In genomic region chr9:4097490-4097889, GRCh38 we compare ENCODE assay signal across 23 cellular contexts.
DNase-seq lines count a peak whose midpoint lies in the region; ATAC-seq and TF ChIP-seq lines count a peak whose summit lies in the region.
"Had no signal": no experiment of that assay in that cellular context is flagged by ENCODE, and none has a peak within 500 bp of the region (broad histone marks: within the 10 kb centered on the region; RNA-seq: fewer than 3 reads in every experiment).

No MANE protein-coding gene starts in this region.

- peaks cover 12% of the 10 kb centered on the region for H3K27me3 Mint-ChIP-seq in activated CD4-positive, alpha-beta memory T cell treated with anti-CD3 and anti-CD28 coated beads for 36 hours
- H3K27me3 Mint-ChIP-seq: activated naive CD4-positive, alpha-beta T cell treated with anti-CD3 and anti-CD28 coated beads, Interleukin-2, amount 10 ng/mL, durations not matched to agents 7 days and 5 days had no signal

- H3F3A ChIP-seq in SK-N-SH (replicated peaks; ENCODE audit: insufficient read depth) (peaks cover 6% of the 10 kb centered on the region), smooth muscle cell (ENCODE audit: low read depth) (no peaks in the 10 kb centered on the region)

- H3K9me3 ChIP-seq in SK-N-SH (no peaks in the 10 kb centered on the region), smooth muscle cell (replicated peaks; ENCODE audit: low read depth) (no peaks in the 10 kb centered on the region)
- H3K9me3 ChIP-seq: spleen, transverse colon had no signal

- DNase-seq in AG20443 (ENCODE audit: low spot score) (peak; percentile 40), SK-N-SH (no peak), dedifferentiated amniotic fluid mesenchymal stem cell (ENCODE audit: extremely low spot score) (peak; percentile 50), sciatic nerve (ENCODE audit: low spot score) (no peak), smooth muscle cell (lab: John Stamatoyannopoulos, UW; ENCODE audit: unreplicated experiment) (no peak), NCI-H1436 (lab: John Stamatoyannopoulos, UW) (no peak), COR-L47 (lab: John Stamatoyannopoulos, UW) (no peak)
- DNase-seq in activated CD4-positive, alpha-beta memory T cell treated with anti-CD3 and anti-CD28 coated beads for 36 hours = no peak
- DNase-seq: ACHN; activated CD4-positive, CD25-positive, alpha-beta regulatory T cell; activated naive CD4-positive, alpha-beta T cell treated with anti-CD3 and anti-CD28 coated beads, Interleukin-2, amount 10 ng/mL, durations not matched to agents 7 days and 5 days; DMS79; head of caudate nucleus; kidney; naive thymus-derived CD8-positive, alpha-beta T cell; NCI-H1092 treated with DMSO at 0.1 percent for 48 hours; NCI-H2029; NCI-H2227 treated with DMSO at 0.1 percent for 48 hours; occipital lobe; spleen; transverse colon had no signal

- intact Hi-C loops in sciatic nerve (cut with DNase I) = no loop called here
- intact Hi-C loops in activated CD4-positive, alpha-beta memory T cell treated with anti-CD3 and anti-CD28 coated beads for 36 hours (cut with micrococcal nuclease) = no loop called here

- no peaks in the 10 kb centered on the region for H3K9me2 ChIP-seq in SK-N-SH

- no peak for TF ChIP-seq RAD21 in SK-N-SH (IDR thresholded peaks at IDR 0.05; ENCODE audit: low read length)

- no peak overlapping the region for H3K4me3 Mint-ChIP-seq in activated CD4-positive, alpha-beta memory T cell treated with anti-CD3 and anti-CD28 coated beads for 36 hours
- H3K4me3 Mint-ChIP-seq: activated naive CD4-positive, alpha-beta T cell treated with anti-CD3 and anti-CD28 coated beads, Interleukin-2, amount 10 ng/mL, durations not matched to agents 7 days and 5 days; GM23338; naive thymus-derived CD8-positive, alpha-beta T cell had no signal

- H4K20me1 ChIP-seq in SK-N-SH (ENCODE audit: insufficient read depth) = no peaks in the 10 kb centered on the region
- no peaks in the 10 kb centered on the region for H4K20me1 ChIP-seq in smooth muscle cell (ENCODE audit: low read depth)

- H3K27me3 ChIP-seq in SK-N-SH (ENCODE audit: insufficient read depth) = no peaks in the 10 kb centered on the region
- H3K27me3 ChIP-seq in smooth muscle cell (ENCODE audit: low read depth) = no peaks in the 10 kb centered on the region
- H3K27me3 ChIP-seq: spleen, transverse colon had no signal

- CTCF ChIA-PET in SK-N-SH (lab: Yijun Ruan, JAX) = interaction anchor here (1.9 kb wide), 1 partner anchor 131 kb away, joined by 4 read pairs; no protein-coding TSS in a partner anchor
- CTCF ChIA-PET in activated CD4-positive, alpha-beta memory T cell treated with anti-CD3 and anti-CD28 coated beads for 36 hours (lab: Charles Lee) = interaction anchor here (1.2 kb wide), 1 partner anchor 19 kb away, joined by 3 read pairs; no protein-coding TSS in a partner anchor

- ATAC-seq in sciatic nerve = peak; percentile 44
- ATAC-seq: GM23338; naive thymus-derived CD8-positive, alpha-beta T cell had no signal

- H3K27ac Mint-ChIP-seq in activated CD4-positive, alpha-beta memory T cell treated with anti-CD3 and anti-CD28 coated beads for 36 hours = no peak overlapping the region
- H3K27ac Mint-ChIP-seq: activated naive CD4-positive, alpha-beta T cell treated with anti-CD3 and anti-CD28 coated beads, Interleukin-2, amount 10 ng/mL, durations not matched to agents 7 days and 5 days; GM23338; naive thymus-derived CD8-positive, alpha-beta T cell had no signal

- no peaks in the 10 kb centered on the region for H3K9me3 Mint-ChIP-seq in activated CD4-positive, alpha-beta memory T cell treated with anti-CD3 and anti-CD28 coated beads for 36 hours
- H3K9me3 Mint-ChIP-seq: activated naive CD4-positive, alpha-beta T cell treated with anti-CD3 and anti-CD28 coated beads, Interleukin-2, amount 10 ng/mL, durations not matched to agents 7 days and 5 days; GM23338; naive thymus-derived CD8-positive, alpha-beta T cell had no signal

- H3K4me1 ChIP-seq in SK-N-SH (ENCODE audit: control insufficient read depth in 1 of 2, insufficient read depth in 2 of 2, low read depth in 1 of 2, low read length in 1 of 2) (peaks cover 2 to 10% of the 10 kb centered on the region in 2 experiments; a peak in 2 of 4 replicates), smooth muscle cell (ENCODE audit: low read depth) (peaks cover 11% of the 10 kb centered on the region)
- H3K4me1 ChIP-seq: spleen had no signal

- peaks cover 14% of the 10 kb centered on the region for H3K4me1 Mint-ChIP-seq in activated CD4-positive, alpha-beta memory T cell treated with anti-CD3 and anti-CD28 coated beads for 36 hours (ENCODE audit: low read depth)
- H3K4me1 Mint-ChIP-seq: activated naive CD4-positive, alpha-beta T cell treated with anti-CD3 and anti-CD28 coated beads, Interleukin-2, amount 10 ng/mL, durations not matched to agents 7 days and 5 days; GM23338; naive thymus-derived CD8-positive, alpha-beta T cell had no signal

- peaks cover 0 to 4% of the 10 kb centered on the region in 2 experiments for H3K36me3 ChIP-seq in SK-N-SH (replicated peaks in 1 of 2; ENCODE audit: control insufficient read depth in 1 of 2, insufficient read depth in 2 of 2, low read length in 1 of 2)
- H3K36me3 ChIP-seq in smooth muscle cell (ENCODE audit: low read depth) = no peaks in the 10 kb centered on the region
- H3K36me3 ChIP-seq: spleen, transverse colon had no signal

- no peak overlapping the region for H2AFZ ChIP-seq in SK-N-SH (ENCODE audit: low read depth)
- H2AFZ ChIP-seq in smooth muscle cell (ENCODE audit: low read depth) = no peak overlapping the region
- H2AFZ ChIP-seq: GM23338 had no signal

- no peaks in the 10 kb centered on the region for H3K36me3 Mint-ChIP-seq in activated CD4-positive, alpha-beta memory T cell treated with anti-CD3 and anti-CD28 coated beads for 36 hours
- H3K36me3 Mint-ChIP-seq: activated naive CD4-positive, alpha-beta T cell treated with anti-CD3 and anti-CD28 coated beads, Interleukin-2, amount 10 ng/mL, durations not matched to agents 7 days and 5 days; naive thymus-derived CD8-positive, alpha-beta T cell had no signal

- POLR2A ChIA-PET in SK-N-SH (lab: Yijun Ruan, JAX) = no interaction called here
- POLR2A ChIA-PET in activated CD4-positive, alpha-beta memory T cell treated with anti-CD3 and anti-CD28 coated beads for 36 hours (lab: Charles Lee) = no interaction called here

- H3K4me3 ChIP-seq in SK-N-SH (ENCODE audit: low read depth in 2 of 2, low read length in 1 of 2) (no peak overlapping the region), smooth muscle cell (no peak overlapping the region)
- H3K4me3 ChIP-seq: GM23338, spleen, transverse colon had no signal

- H3K27ac ChIP-seq in SK-N-SH (ENCODE audit: low read depth in 2 of 2, low read length in 1 of 2) (no peak overlapping the region), smooth muscle cell (ENCODE audit: low read depth) (no peak overlapping the region)
- H3K27ac ChIP-seq: C4-2B, spleen, transverse colon had no signal

- 65% methylated on average over 3 of the region's 3 CpGs for WGBS in SK-N-SH (ENCODE audit: low lambda C conversion rate)
- 95% methylated on average over 3 of the region's 3 CpGs for WGBS in smooth muscle cell (ENCODE audit: low lambda C conversion rate)

- TF ChIP-seq EP300 in SK-N-SH (IDR thresholded peaks at IDR 0.05; ENCODE audit: borderline replicate concordance in 1 of 2, low read depth in 1 of 2, low read length in 1 of 2) = no peak

- H3K9ac ChIP-seq in SK-N-SH (no peak overlapping the region), smooth muscle cell (ENCODE audit: low read depth) (no peak overlapping the region)

- H3K79me2 ChIP-seq in SK-N-SH (ENCODE audit: insufficient read depth) (peaks cover 48% of the 10 kb centered on the region), smooth muscle cell (ENCODE audit: low read depth) (no peaks in the 10 kb centered on the region)

- H3K4me2 ChIP-seq in SK-N-SH (0 out of 2 replicates have a peak overlapping the region, but pooled peaks have one; percentile 13), smooth muscle cell (no peak overlapping the region)
- H3K4me2 ChIP-seq: GM23338 had no signal

- no peak for TF ChIP-seq CTCF in SK-N-SH (IDR thresholded peaks at IDR 0.05)
- no peak for TF ChIP-seq CTCF in smooth muscle cell (IDR thresholded peaks at IDR 0.05; ENCODE audit: borderline replicate concordance, insufficient read depth, poor library complexity, severe bottlenecking)

TF ChIP-seq in SK-N-SH, 30 proteins besides CTCF, POLR2A, EP300 and RAD21 (continues in another document):
- TF ChIP-seq EZH2phosphoT487 (IDR thresholded peaks at IDR 0.05; ENCODE audit: borderline replicate concordance, low read depth) (no peak), JUND (IDR thresholded peaks at IDR 0.05) (no peak), NFIC (IDR thresholded peaks at IDR 0.05; ENCODE audit: borderline replicate concordance) (no peak), RFX5 (IDR thresholded peaks at IDR 0.05; ENCODE audit: low read length) (no peak), GATA2 (CRISPR knock-in tag; IDR thresholded peaks at IDR 0.05) (no peak), MXI1 (IDR thresholded peaks at IDR 0.05; ENCODE audit: low read depth, low read length) (no peak), FOXM1 (IDR thresholded peaks at IDR 0.05; ENCODE audit: low read depth) (no peak), NRF1 (IDR thresholded peaks at IDR 0.05; ENCODE audit: low read depth, low read length) (no peak), SMC3 (IDR thresholded peaks at IDR 0.05; ENCODE audit: low read depth, low read length) (no peak), RCOR1 (IDR thresholded peaks at IDR 0.05; ENCODE audit: low read length) (no peak), PBX3 (IDR thresholded peaks at IDR 0.05) (no peak)

Comparison
In these comparisons a context has a peak if more than half of its experiments do, and no peak if none do; other contexts are left out.
1. DNase-seq: peak in AG20443 (single experiment) and dedifferentiated amniotic fluid mesenchymal stem cell (single experiment); none in SK-N-SH (single experiment), sciatic nerve (single experiment), smooth muscle cell (single experiment), NCI-H1436 (single experiment), COR-L47 (single experiment) and activated CD4-positive, alpha-beta memory T cell treated with anti-CD3 and anti-CD28 coated beads for 36 hours (single experiment).